Comparison of ENCODE assay signal across 25 cellular contexts in genomic region chr9:79465171-79465570, GRCh38.
"Had no signal": no experiment of that assay in that cellular context is flagged by ENCODE, and none has a peak within 500 bp of the region (broad histone marks: within the 10 kb centered on the region; RNA-seq: fewer than 3 reads in every experiment).

No MANE protein-coding gene starts in this region.

- H3K4me3 Mint-ChIP-seq: activated CD4-positive, alpha-beta memory T cell treated with anti-CD3 and anti-CD28 coated beads, Interleukin-2, amount 10 ng/mL, durations not matched to agents 7 days and 5 days; activated CD4-positive, alpha-beta T cell treated with anti-CD3 and anti-CD28 coated beads for 36 hours; activated naive CD4-positive, alpha-beta T cell treated with anti-CD3 and anti-CD28 coated beads, Interleukin-2, amount 10 ng/mL, durations not matched to agents 7 days and 5 days; activated naive CD8-positive, alpha-beta T cell treated with anti-CD3 and anti-CD28 coated beads for 36 hours; activated T-cell treated with anti-CD3 and anti-CD28 coated beads, Interleukin-2, amount 50 U/mL, for 72 hours had no signal

- DNase-seq: activated CD4-positive, alpha-beta memory T cell treated with anti-CD3 and anti-CD28 coated beads, Interleukin-2, amount 10 ng/mL, durations not matched to agents 7 days and 5 days; activated CD4-positive, alpha-beta T cell treated with anti-CD3 and anti-CD28 coated beads for 36 hours; activated CD4-positive, alpha-beta T cell treated with anti-CD3 and anti-CD28 coated beads, Interleukin-2, amount 50 U/mL, for 1 hour; activated gamma-delta T cell treated with Interleukin-2 at 50 U/mL for 16 hours; activated naive CD4-positive, alpha-beta T cell treated with anti-CD3 and anti-CD28 coated beads, Interleukin-2, amount 10 ng/mL, durations not matched to agents 7 days and 5 days; activated naive CD8-positive, alpha-beta T cell treated with anti-CD3 and anti-CD28 coated beads for 36 hours; activated T-cell treated with anti-CD3 and anti-CD28 coated beads for 4 hours; activated T-cell treated with anti-CD3 and anti-CD28 coated beads, Interleukin-2, amount 50 U/mL, for 72 hours; brain microvascular endothelial cell; cerebellar nuclear complex; Karpas-422; NCI-H1092; NCI-H1417; NCI-H1930; NCI-H345; NCI-H510A treated with DMSO at 0.1 percent for 48 hours; NCI-H774; NK-92 treated with Interleukin-12 subunit alpha and Interleukin-12 subunit beta, amount 100 ng/mL, for 24 hours; OCI-M1; RPMI8226; SK-N-SH; T-helper 1 cell had no signal

- H3K4me3 ChIP-seq: cardiac muscle cell had no signal

- H3K27me3 Mint-ChIP-seq: activated CD4-positive, alpha-beta memory T cell treated with anti-CD3 and anti-CD28 coated beads, Interleukin-2, amount 10 ng/mL, durations not matched to agents 7 days and 5 days; activated naive CD4-positive, alpha-beta T cell treated with anti-CD3 and anti-CD28 coated beads, Interleukin-2, amount 10 ng/mL, durations not matched to agents 7 days and 5 days; activated naive CD8-positive, alpha-beta T cell treated with anti-CD3 and anti-CD28 coated beads for 36 hours had no signal

- H3K4me2 ChIP-seq: SK-N-SH had no signal

- H3K27me3 ChIP-seq: brain microvascular endothelial cell had no signal

- H3K27ac ChIP-seq: brain microvascular endothelial cell, cardiac muscle cell, VCaP had no signal

- H3K9me3 ChIP-seq: SK-N-SH had no signal

- H3K9ac ChIP-seq: SK-N-SH had no signal

- H3K27ac Mint-ChIP-seq: activated CD4-positive, alpha-beta memory T cell treated with anti-CD3 and anti-CD28 coated beads, Interleukin-2, amount 10 ng/mL, durations not matched to agents 7 days and 5 days; activated CD4-positive, alpha-beta T cell treated with anti-CD3 and anti-CD28 coated beads for 36 hours; activated naive CD4-positive, alpha-beta T cell treated with anti-CD3 and anti-CD28 coated beads, Interleukin-2, amount 10 ng/mL, durations not matched to agents 7 days and 5 days; activated naive CD8-positive, alpha-beta T cell treated with anti-CD3 and anti-CD28 coated beads for 36 hours; activated T-cell treated with anti-CD3 and anti-CD28 coated beads, Interleukin-2, amount 50 U/mL, for 72 hours; activated T-helper 2 cell treated with anti-CD3 and anti-CD28 coated beads, Interferon-gamma antibody, Interleukin-2, Interleukin-4, amounts not matched to agents 10 μg/mL and 5 μg/mL and 100 μg/mL, durations not matched to agents 14 hours and 24 hours and 36 hours had no signal

- H3K36me3 ChIP-seq: brain microvascular endothelial cell, cardiac muscle cell had no signal

- H3K36me3 Mint-ChIP-seq: activated naive CD4-positive, alpha-beta T cell treated with anti-CD3 and anti-CD28 coated beads, Interleukin-2, amount 10 ng/mL, durations not matched to agents 7 days and 5 days; activated naive CD8-positive, alpha-beta T cell treated with anti-CD3 and anti-CD28 coated beads for 36 hours had no signal

- H3K9me3 Mint-ChIP-seq: activated CD4-positive, alpha-beta memory T cell treated with anti-CD3 and anti-CD28 coated beads, Interleukin-2, amount 10 ng/mL, durations not matched to agents 7 days and 5 days; activated naive CD4-positive, alpha-beta T cell treated with anti-CD3 and anti-CD28 coated beads, Interleukin-2, amount 10 ng/mL, durations not matched to agents 7 days and 5 days; activated naive CD8-positive, alpha-beta T cell treated with anti-CD3 and anti-CD28 coated beads for 36 hours; activated T-cell treated with anti-CD3 and anti-CD28 coated beads, Interleukin-2, amount 50 U/mL, for 72 hours; activated T-helper 2 cell treated with anti-CD3 and anti-CD28 coated beads, Interferon-gamma antibody, Interleukin-2, Interleukin-4, amounts not matched to agents 10 μg/mL and 5 μg/mL and 100 μg/mL, durations not matched to agents 14 hours and 24 hours and 36 hours had no signal
